7 cellular contexts compared by ENCODE assay signal in the genomic region with DNA sequence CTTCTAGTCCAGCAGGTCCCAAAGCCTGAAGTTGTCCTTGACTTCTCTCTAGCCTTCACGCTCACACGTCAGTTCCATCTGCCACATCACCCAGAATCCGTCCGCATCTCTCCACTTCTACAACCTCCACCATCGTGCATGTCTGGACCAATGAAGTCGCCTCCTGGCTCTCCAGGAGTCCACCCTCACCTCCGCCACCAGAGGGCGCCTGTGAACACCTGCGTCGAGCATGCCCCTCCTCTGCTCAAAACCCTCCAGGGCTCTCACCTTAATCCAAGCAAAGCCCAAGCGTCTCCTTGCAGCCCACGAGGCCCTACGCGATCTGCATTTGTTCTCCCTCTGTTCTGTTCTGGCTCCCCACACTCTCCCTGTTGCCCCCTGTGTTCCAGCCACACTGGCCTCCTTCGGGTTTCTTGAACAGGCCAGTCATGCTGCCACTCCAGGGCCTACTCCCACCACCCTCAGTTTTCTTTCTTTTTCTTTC. TPM values are rescaled to one million over a fixed set of nuclear protein-coding genes. Genes with fewer than 3 reads are reported as not detected.
DNase-seq lines count a peak whose midpoint lies in the region; ATAC-seq and TF ChIP-seq lines count a peak whose summit lies in the region.

No MANE protein-coding gene starts in this region.

- ATAC-seq in GM18498 (IDR thresholded peaks at IDR 0.05; ENCODE audit: unreplicated experiment) (peak; percentile 75), HG03159 (IDR thresholded peaks at IDR 0.05; ENCODE audit: unreplicated experiment) (peak; percentile 70)
- ATAC-seq in central memory CD8-positive, alpha-beta T cell (replicated peaks; ENCODE audit: extremely low read depth, poor library complexity, severe bottlenecking) = peak; percentile 100

- WGBS in liver = 24% methylated on average over 15 of the region's 15 CpGs

- TF ChIP-seq RAD21 in liver (IDR thresholded peaks at IDR 0.05) = peak; percentile 70 to 90

- no peak overlapping the region for H3K4me3 Mint-ChIP-seq in central memory CD8-positive, alpha-beta T cell

- H3K36me3 Mint-ChIP-seq in central memory CD8-positive, alpha-beta T cell (ENCODE audit: insufficient read depth) = no peaks in the 10 kb centered on the region

- H3K9me3 ChIP-seq in liver (ENCODE audit: control insufficient read depth in 4 of 4, low read length in 3 of 4) = no peaks in the 10 kb centered on the region

- no peaks in the 10 kb centered on the region for H3K27me3 Mint-ChIP-seq in central memory CD8-positive, alpha-beta T cell

- H3K4me1 Mint-ChIP-seq in central memory CD8-positive, alpha-beta T cell = peaks cover 6% of the 10 kb centered on the region

- H3K9me3 Mint-ChIP-seq in central memory CD8-positive, alpha-beta T cell = no peaks in the 10 kb centered on the region

- no peak overlapping the region for H3K9ac ChIP-seq in liver (ENCODE audit: low read depth in 1 of 2, low read length in 2 of 2)

- no peaks in the 10 kb centered on the region for H3K4me1 ChIP-seq in liver (ENCODE audit: control insufficient read depth in 4 of 4, insufficient read depth in 4 of 4, low read length in 3 of 4)

- no peak overlapping the region for H3K27ac Mint-ChIP-seq in central memory CD8-positive, alpha-beta T cell (ENCODE audit: low read depth)

- no peaks in the 10 kb centered on the region for H3K27me3 ChIP-seq in liver (ENCODE audit: control insufficient read depth in 4 of 4, insufficient read depth in 4 of 4, low read length in 3 of 4)

- H3K27ac ChIP-seq in liver (ENCODE audit: low read depth in 1 of 2, low read length in 2 of 2) = no peak overlapping the region

- H3K36me3 ChIP-seq in liver (ENCODE audit: control insufficient read depth in 4 of 4, insufficient read depth in 3 of 4, low read depth in 1 of 4, low read length in 3 of 4) = no peaks in the 10 kb centered on the region

- peak; percentile 63 for DNase-seq in NCI-H510A (lab: John Stamatoyannopoulos, UW)
- peak; percentile 90 for DNase-seq in activated CD4-positive, CD25-positive, alpha-beta regulatory T cell treated with anti-CD3 and anti-CD28 coated beads, Interleukin-2, amount 50 U/mL, for 72 hours
- DNase-seq in central memory CD8-positive, alpha-beta T cell (ENCODE audit: low spot score in 2 of 2) = peak; percentile 83 to 88
- peak; percentile 68 for DNase-seq in stimulated activated CD8-positive, alpha-beta memory T cell treated with anti-CD3 and anti-CD28 coated beads, Interleukin-12 subunit alpha, Interleukin-12 subunit beta, amount 100 ng/mL, for 4 hours (ENCODE audit: low read depth)

- peak; percentile 89 for TF ChIP-seq CTCF in liver (IDR thresholded peaks at IDR 0.05; ENCODE audit: low read depth, low read length, missing input control)

- H3K4me3 ChIP-seq in liver (ENCODE audit: low read depth in 1 of 3, low read length in 3 of 3) = no peak overlapping the region

TF ChIP-seq in liver, 16 proteins besides CTCF, POLR2A, EP300 and RAD21:
- no peak for TF ChIP-seq HNF4G (IDR thresholded peaks at IDR 0.05)
- TF ChIP-seq, protein P1, sequence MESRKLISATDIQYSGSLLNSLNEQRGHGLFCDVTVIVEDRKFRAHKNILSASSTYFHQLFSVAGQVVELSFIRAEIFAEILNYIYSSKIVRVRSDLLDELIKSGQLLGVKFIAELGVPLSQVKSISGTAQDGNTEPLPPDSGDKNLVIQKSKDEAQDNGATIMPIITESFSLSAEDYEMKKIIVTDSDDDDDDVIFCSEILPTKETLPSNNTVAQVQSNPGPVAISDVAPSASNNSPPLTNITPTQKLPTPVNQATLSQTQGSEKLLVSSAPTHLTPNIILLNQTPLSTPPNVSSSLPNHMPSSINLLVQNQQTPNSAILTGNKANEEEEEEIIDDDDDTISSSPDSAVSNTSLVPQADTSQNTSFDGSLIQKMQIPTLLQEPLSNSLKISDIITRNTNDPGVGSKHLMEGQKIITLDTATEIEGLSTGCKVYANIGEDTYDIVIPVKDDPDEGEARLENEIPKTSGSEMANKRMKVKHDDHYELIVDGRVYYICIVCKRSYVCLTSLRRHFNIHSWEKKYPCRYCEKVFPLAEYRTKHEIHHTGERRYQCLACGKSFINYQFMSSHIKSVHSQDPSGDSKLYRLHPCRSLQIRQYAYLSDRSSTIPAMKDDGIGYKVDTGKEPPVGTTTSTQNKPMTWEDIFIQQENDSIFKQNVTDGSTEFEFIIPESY (IDR thresholded peaks at IDR 0.05) = no peak
- no peak for TF ChIP-seq GABPA (IDR thresholded peaks at IDR 0.05 in 1 of 2, conservative IDR thresholded peaks at IDR 0.05 in 1 of 2)
- TF ChIP-seq SP1 (IDR thresholded peaks at IDR 0.05) = no peak
- no peak for TF ChIP-seq FOXA2 (IDR thresholded peaks at IDR 0.05)
- TF ChIP-seq YY1 (IDR thresholded peaks at IDR 0.05) = no peak
- no peak for TF ChIP-seq RXRA (IDR thresholded peaks at IDR 0.05)
- TF ChIP-seq JUND (IDR thresholded peaks at IDR 0.05) = no peak
- no peak for TF ChIP-seq FOXA1 (IDR thresholded peaks at IDR 0.05)
- no peak for TF ChIP-seq ATF3 (IDR thresholded peaks at IDR 0.05)
- TF ChIP-seq HNF4A (conservative IDR thresholded peaks at IDR 0.05) = no peak
- no peak for TF ChIP-seq TAF1 (conservative IDR thresholded peaks at IDR 0.05)
- TF ChIP-seq, protein P2, sequence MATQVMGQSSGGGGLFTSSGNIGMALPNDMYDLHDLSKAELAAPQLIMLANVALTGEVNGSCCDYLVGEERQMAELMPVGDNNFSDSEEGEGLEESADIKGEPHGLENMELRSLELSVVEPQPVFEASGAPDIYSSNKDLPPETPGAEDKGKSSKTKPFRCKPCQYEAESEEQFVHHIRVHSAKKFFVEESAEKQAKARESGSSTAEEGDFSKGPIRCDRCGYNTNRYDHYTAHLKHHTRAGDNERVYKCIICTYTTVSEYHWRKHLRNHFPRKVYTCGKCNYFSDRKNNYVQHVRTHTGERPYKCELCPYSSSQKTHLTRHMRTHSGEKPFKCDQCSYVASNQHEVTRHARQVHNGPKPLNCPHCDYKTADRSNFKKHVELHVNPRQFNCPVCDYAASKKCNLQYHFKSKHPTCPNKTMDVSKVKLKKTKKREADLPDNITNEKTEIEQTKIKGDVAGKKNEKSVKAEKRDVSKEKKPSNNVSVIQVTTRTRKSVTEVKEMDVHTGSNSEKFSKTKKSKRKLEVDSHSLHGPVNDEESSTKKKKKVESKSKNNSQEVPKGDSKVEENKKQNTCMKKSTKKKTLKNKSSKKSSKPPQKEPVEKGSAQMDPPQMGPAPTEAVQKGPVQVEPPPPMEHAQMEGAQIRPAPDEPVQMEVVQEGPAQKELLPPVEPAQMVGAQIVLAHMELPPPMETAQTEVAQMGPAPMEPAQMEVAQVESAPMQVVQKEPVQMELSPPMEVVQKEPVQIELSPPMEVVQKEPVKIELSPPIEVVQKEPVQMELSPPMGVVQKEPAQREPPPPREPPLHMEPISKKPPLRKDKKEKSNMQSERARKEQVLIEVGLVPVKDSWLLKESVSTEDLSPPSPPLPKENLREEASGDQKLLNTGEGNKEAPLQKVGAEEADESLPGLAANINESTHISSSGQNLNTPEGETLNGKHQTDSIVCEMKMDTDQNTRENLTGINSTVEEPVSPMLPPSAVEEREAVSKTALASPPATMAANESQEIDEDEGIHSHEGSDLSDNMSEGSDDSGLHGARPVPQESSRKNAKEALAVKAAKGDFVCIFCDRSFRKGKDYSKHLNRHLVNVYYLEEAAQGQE (IDR thresholded peaks at IDR 0.05) = no peak
- TF ChIP-seq, protein P3, sequence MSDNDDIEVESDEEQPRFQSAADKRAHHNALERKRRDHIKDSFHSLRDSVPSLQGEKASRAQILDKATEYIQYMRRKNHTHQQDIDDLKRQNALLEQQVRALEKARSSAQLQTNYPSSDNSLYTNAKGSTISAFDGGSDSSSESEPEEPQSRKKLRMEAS (IDR thresholded peaks at IDR 0.05) = no peak

RNA-seq across cellular contexts. Expression of gene USHBP1, which starts 3.7 kb away (rescaled TPM):
- 1 to 10 TPM; 2.1 to 2.6 TPM for total RNA-seq in liver
- polyA plus RNA-seq in liver = 1 to 10 TPM; 1.2 to 1.6 TPM

RNA-seq across cellular contexts. Expression of gene BABAM1, which starts 6.4 kb away (rescaled TPM):
- 10 to 100 TPM; 29.3 to 47.0 TPM for total RNA-seq in liver
- polyA plus RNA-seq in liver = 10 to 100 TPM; 31.3 to 35.7 TPM

RNA-seq across cellular contexts. Expression of gene NR2F6, which starts 15.2 kb away (rescaled TPM):
- 10 to 100 TPM; 52.2 to 86.1 TPM for total RNA-seq in liver
- 10 to 100 TPM; 30.5 to 53.1 TPM for polyA plus RNA-seq in liver

RNA-seq across cellular contexts. Expression of gene ANKLE1, which starts 20.8 kb away (rescaled TPM):
- 10 to 100 TPM in 1 of 2 donors, under 1 TPM in 1; 0.42 to 43.2 TPM for total RNA-seq in liver
- polyA plus RNA-seq in liver = under 1 TPM; 0.10 to 0.15 TPM

RNA-seq across cellular contexts. Expression of gene OCEL1, which starts 34.9 kb away (rescaled TPM):
- 10 to 100 TPM in 1 of 2 donors, 1 to 10 TPM in 1; 4.9 to 10.5 TPM for total RNA-seq in liver
- 10 to 100 TPM; 31.1 to 32.5 TPM for polyA plus RNA-seq in liver
